ENCODE assay signal across 15 cellular contexts in genomic region chr4:40747436-40747835, GRCh38.
"Had no signal": no experiment of that assay in that cellular context is flagged by ENCODE, and none has a peak within 500 bp of the region (broad histone marks: within the 10 kb centered on the region; RNA-seq: fewer than 3 reads in every experiment).

No MANE protein-coding gene starts in this region.

- ATAC-seq: activated CD4-positive, alpha-beta T cell treated with anti-CD3 and anti-CD28 coated beads for 36 hours; activated naive CD4-positive, alpha-beta T cell treated with anti-CD3 and anti-CD28 coated beads, Interleukin-2, amount 50 U/mL, for 72 hours; esophagus mucosa; gastroesophageal sphincter; heart left ventricle; left lung; sciatic nerve; stimulated activated naive CD8-positive, alpha-beta T cell treated with anti-CD3 and anti-CD28 coated beads, Interleukin-15, amount 100 ng/mL, for 72 hours; WTC11 had no signal

- DNase-seq: activated CD4-positive, alpha-beta T cell treated with anti-CD3 and anti-CD28 coated beads for 36 hours; activated CD4-positive, alpha-beta T cell treated with anti-CD3 and anti-CD28 coated beads, Interleukin-2, amount 50 U/mL, for 48 hours; activated gamma-delta T cell treated with Interleukin-2 at 50 U/mL for 16 hours; effector CD8-positive, alpha-beta T cell; heart left ventricle; kidney; left lung; midbrain; stimulated activated CD4-positive, alpha-beta T cell treated with anti-CD3 and anti-CD28 coated beads, Interleukin-4, amount 100 ng/mL, for 1 hour; stimulated activated naive CD8-positive, alpha-beta T cell treated with anti-CD3 and anti-CD28 coated beads, Interleukin-15, amount 100 ng/mL, for 72 hours had no signal
